15 cellular contexts compared by ENCODE assay signal in genomic region chr18:68843467-68844089, GRCh38. TPM values are rescaled to one million over a fixed set of nuclear protein-coding genes. Genes with fewer than 3 reads are reported as not detected.
DNase-seq lines count a peak whose midpoint lies in the region; ATAC-seq and TF ChIP-seq lines count a peak whose summit lies in the region.
"Had no signal": no experiment of that assay in that cellular context is flagged by ENCODE, and none has a peak within 500 bp of the region (broad histone marks: within the 10 kb centered on the region; RNA-seq: fewer than 3 reads in every experiment).

No MANE protein-coding gene starts in this region.

- no peak for TF ChIP-seq POLR2A in esophagus muscularis mucosa (IDR thresholded peaks at IDR 0.05; ENCODE audit: low read depth)

- peaks cover 4% of the 10 kb centered on the region for H3K4me1 Mint-ChIP-seq in type B pancreatic cell (ENCODE audit: unreplicated experiment)
- H3K4me1 Mint-ChIP-seq: activated naive CD4-positive, alpha-beta T cell treated with anti-CD3 and anti-CD28 coated beads, Interleukin-2, amount 50 U/mL, for 24 hours; central memory CD8-positive, alpha-beta T cell had no signal

- no peaks in the 10 kb centered on the region for H3K9me3 Mint-ChIP-seq in type B pancreatic cell
- H3K9me3 Mint-ChIP-seq: activated naive CD4-positive, alpha-beta T cell treated with anti-CD3 and anti-CD28 coated beads, Interleukin-2, amount 50 U/mL, for 24 hours; central memory CD8-positive, alpha-beta T cell had no signal

- H3K9me3 ChIP-seq in cardiac muscle cell (ENCODE audit: low read depth) (no peaks in the 10 kb centered on the region), right cardiac atrium (ENCODE audit: control insufficient read depth, low read length) (no peaks in the 10 kb centered on the region), esophagus muscularis mucosa (no peaks in the 10 kb centered on the region), SJCRH30 (replicated peaks) (no peaks in the 10 kb centered on the region)

- no peaks in the 10 kb centered on the region for H3K36me3 ChIP-seq in cardiac muscle cell
- H3K36me3 ChIP-seq in esophagus muscularis mucosa: no peaks in the 10 kb centered on the region
- no peaks in the 10 kb centered on the region for H3K36me3 ChIP-seq in SJCRH30
- H3K36me3 ChIP-seq: WERI-Rb-1 had no signal

- no peak overlapping the region for H3K4me3 ChIP-seq in cardiac muscle cell
- no peak overlapping the region for H3K4me3 ChIP-seq in right cardiac atrium (ENCODE audit: low read length)
- H3K4me3 ChIP-seq in fibroblast of pulmonary artery (replicated peaks; ENCODE audit: low read depth, low read length): no peak overlapping the region
- no peak overlapping the region for H3K4me3 ChIP-seq in esophagus muscularis mucosa
- H3K4me3 ChIP-seq in SJCRH30: no peak overlapping the region
- H3K4me3 ChIP-seq: SK-N-MC had no signal

- no peak overlapping the region for H3K4me3 Mint-ChIP-seq in type B pancreatic cell
- H3K4me3 Mint-ChIP-seq: activated naive CD4-positive, alpha-beta T cell treated with anti-CD3 and anti-CD28 coated beads, Interleukin-2, amount 50 U/mL, for 24 hours; central memory CD8-positive, alpha-beta T cell had no signal

- DNase-seq in cardiac muscle cell (ENCODE audit: low read depth in 1 of 2, low spot score in 1 of 2) (peak in 1 of 2 donors; percentile 19), right cardiac atrium (no peak), OCI-M1 (lab: John Stamatoyannopoulos, UW) (peak; percentile 17), fibroblast of pulmonary artery (ENCODE audit: low read depth) (peak; percentile 31), type B pancreatic cell (ENCODE audit: extremely low spot score, unreplicated experiment) (no peak), NCI-H82 treated with DMSO at 0.1 percent for 48 hours (lab: John Stamatoyannopoulos, UW; ENCODE audit: unreplicated experiment) (no peak), esophagus muscularis mucosa (ENCODE audit: extremely low spot score) (no peak), SJCRH30 (no peak)
- DNase-seq: erythroblast, midbrain, NCI-H1694, WERI-Rb-1 had no signal

- no peak overlapping the region for H3K27ac Mint-ChIP-seq in type B pancreatic cell
- H3K27ac Mint-ChIP-seq: activated naive CD4-positive, alpha-beta T cell treated with anti-CD3 and anti-CD28 coated beads, Interleukin-2, amount 50 U/mL, for 24 hours had no signal

- no peak for TF ChIP-seq EP300 in esophagus muscularis mucosa (IDR thresholded peaks at IDR 0.05)

- peak; percentile 30 for TF ChIP-seq CTCF in cardiac muscle cell (IDR thresholded peaks at IDR 0.05; ENCODE audit: low read depth, low read length)
- TF ChIP-seq CTCF in fibroblast of pulmonary artery (IDR thresholded peaks at IDR 0.05; ENCODE audit: low read length, missing control alignments): peak; percentile 42
- TF ChIP-seq CTCF in type B pancreatic cell (conservative IDR thresholded peaks at IDR 0.05): peak; percentile 28
- TF ChIP-seq CTCF in esophagus muscularis mucosa (IDR thresholded peaks at IDR 0.05): no peak

- H3K27ac ChIP-seq in cardiac muscle cell (no peak overlapping the region), right cardiac atrium (ENCODE audit: low read length) (no peak overlapping the region), esophagus muscularis mucosa (replicated peaks in 1 of 4) (no peak overlapping the region), SJCRH30 (no peak overlapping the region)
- H3K27ac ChIP-seq: SK-N-MC, WERI-Rb-1 had no signal

- WGBS in right cardiac atrium: 45% methylated on average over 2 of the region's 2 CpGs
- WGBS in esophagus muscularis mucosa: 97% methylated on average over 2 of the region's 2 CpGs

- no peak for ATAC-seq in right cardiac atrium

- H3K27me3 Mint-ChIP-seq in type B pancreatic cell: no peaks in the 10 kb centered on the region
- H3K27me3 Mint-ChIP-seq: activated naive CD4-positive, alpha-beta T cell treated with anti-CD3 and anti-CD28 coated beads, Interleukin-2, amount 50 U/mL, for 24 hours; central memory CD8-positive, alpha-beta T cell had no signal

- intact Hi-C loops in right cardiac atrium (cut with DNase I): loop anchor here in 1 of 4 donors (10.0 kb wide), 1 partner anchor 1231 kb away; no protein-coding TSS in a partner anchor
- intact Hi-C loops in esophagus muscularis mucosa (cut with DNase I): no loop called here

- no peaks in the 10 kb centered on the region for H3K36me3 Mint-ChIP-seq in type B pancreatic cell
- H3K36me3 Mint-ChIP-seq: activated naive CD4-positive, alpha-beta T cell treated with anti-CD3 and anti-CD28 coated beads, Interleukin-2, amount 50 U/mL, for 24 hours had no signal

- H3K27me3 ChIP-seq in cardiac muscle cell: no peaks in the 10 kb centered on the region
- H3K27me3 ChIP-seq in right cardiac atrium (ENCODE audit: control insufficient read depth, insufficient read depth): no peaks in the 10 kb centered on the region
- H3K27me3 ChIP-seq in esophagus muscularis mucosa: no peaks in the 10 kb centered on the region
- H3K27me3 ChIP-seq in SJCRH30: no peaks in the 10 kb centered on the region

- H3K4me1 ChIP-seq in cardiac muscle cell (ENCODE audit: low read depth) (no peaks in the 10 kb centered on the region), right cardiac atrium (ENCODE audit: control insufficient read depth, insufficient read depth, low read length) (no peaks in the 10 kb centered on the region), esophagus muscularis mucosa (peaks cover 0 to 16% (median 2%) of the 10 kb centered on the region in 4 donors), SJCRH30 (peaks cover 3% of the 10 kb centered on the region; the same call in 1 of the 2 replicates)

RNA-seq across cellular contexts. Expression of gene CCDC102B, which starts 45.7 kb away (rescaled TPM):
- total RNA-seq in cardiac muscle cell (8.2 and 13.0 TPM in 2 replicates), right cardiac atrium (10 to 100 TPM in 3 of 4 donors, 1 to 10 TPM in 1; 8.4 to 10.8 (median 10.5) TPM), type B pancreatic cell (ENCODE audit: low replicate concordance) (1.0 and 3.4 TPM in 2 replicates), esophagus muscularis mucosa (1 to 10 TPM; 3.0 to 6.8 (median 4.8) TPM)
- polyA plus RNA-seq in cardiac muscle cell (6.1 and 8.9 TPM in 2 replicates), right cardiac atrium (5.8 TPM)
- 0.51 and 0.91 TPM in 2 replicates for total RNA-seq in SJCRH30 (2014; rRNA removed; shearing (Covaris generic))

Comparison
In these comparisons a context has a peak if more than half of its experiments do, and no peak if none do; other contexts are left out.
1. DNase-seq: peak in OCI-M1 (single experiment) and fibroblast of pulmonary artery (single experiment); none in right cardiac atrium (0 of 3), type B pancreatic cell (single experiment), NCI-H82 treated with DMSO at 0.1 percent for 48 hours (single experiment), esophagus muscularis mucosa (single experiment) and SJCRH30 (0 of 2).
2. CTCF ChIP-seq: peak in cardiac muscle cell (single experiment), fibroblast of pulmonary artery (single experiment) and type B pancreatic cell (single experiment); none in esophagus muscularis mucosa (0 of 3).